ENCODE assay signal across 31 cellular contexts in genomic region chr5:114581136-114581535, GRCh38.
"Had no signal": no experiment of that assay in that cellular context is flagged by ENCODE, and none has a peak within 500 bp of the region (broad histone marks: within the 10 kb centered on the region; RNA-seq: fewer than 3 reads in every experiment).

No MANE protein-coding gene starts in this region.

- H3K4me2 ChIP-seq: smooth muscle cell had no signal

- H3K9me3 ChIP-seq: colonic mucosa, neutrophil, pancreas, right lobe of liver, suprapubic skin, transverse colon, vagina had no signal

- H3K27me3 ChIP-seq: colonic mucosa, gastroesophageal sphincter, heart right ventricle, neutrophil, pancreas, right lobe of liver, suprapubic skin, transverse colon, vagina had no signal

- ATAC-seq: esophagus mucosa; gastroesophageal sphincter; heart right ventricle; left colon; left ventricle myocardium superior; mucosa of descending colon; natural killer cell treated with Interleukin-12 subunit alpha and Interleukin-12 subunit beta and Interleukin-15 and Interleukin-18, amount 100 ng/mL, for 72 hours; pancreas; right lobe of liver; stimulated activated naive CD8-positive, alpha-beta T cell treated with anti-CD3 and anti-CD28 coated beads, Interleukin-15, amount 100 ng/mL, for 72 hours had no signal

- DNase-seq: colonic mucosa; effector CD8-positive, alpha-beta T cell; endodermal cell; foreskin fibroblast; glutamatergic neuron; heart right ventricle; hippocampal formation; kidney glomerular epithelial cell; left colon; left ventricle myocardium superior; mucosa of descending colon; naive B cell; pancreas; retina; right lobe of liver; stimulated activated CD4-positive, alpha-beta T cell treated with anti-CD3 and anti-CD28 coated beads, Interleukin-12 subunit alpha, Interleukin-12 subunit beta, amount 100 ng/mL, for 4 hours; stimulated activated CD4-positive, alpha-beta T cell treated with anti-CD3 and anti-CD28 coated beads, Interleukin-1b, Interleukin-23, amount 100 ng/mL, for 48 hours; stimulated activated CD4-positive, alpha-beta T cell treated with anti-CD3 and anti-CD28 coated beads, Interleukin-4, amount 100 ng/mL, for 1 hour; stimulated activated CD8-positive, alpha-beta memory T cell treated with anti-CD3 and anti-CD28 coated beads, Interleukin-4, amount 100 ng/mL, for 48 hours; stimulated activated naive CD4-positive, alpha-beta T cell; stimulated activated naive CD8-positive, alpha-beta T cell treated with anti-CD3 and anti-CD28 coated beads, Interleukin-15, amount 100 ng/mL, for 72 hours; transverse colon had no signal

- H3K4me1 ChIP-seq: colonic mucosa, gastroesophageal sphincter, heart right ventricle, pancreas, right lobe of liver, suprapubic skin, transverse colon, vagina had no signal

- H3K4me3 ChIP-seq: colonic mucosa, gastroesophageal sphincter, heart right ventricle, lung, mucosa of descending colon, pancreas, right lobe of liver, smooth muscle cell, suprapubic skin, transverse colon, vagina had no signal

- H3K36me3 ChIP-seq: colonic mucosa, gastroesophageal sphincter, heart right ventricle, neutrophil, pancreas, right lobe of liver, suprapubic skin, transverse colon, vagina had no signal

- H3K27ac ChIP-seq: colonic mucosa, epithelial cell of prostate, gastroesophageal sphincter, heart right ventricle, neutrophil, pancreas, right lobe of liver, suprapubic skin, transverse colon, vagina had no signal
